Comparison of ENCODE assay signal across 1 cellular context in the genomic region with DNA sequence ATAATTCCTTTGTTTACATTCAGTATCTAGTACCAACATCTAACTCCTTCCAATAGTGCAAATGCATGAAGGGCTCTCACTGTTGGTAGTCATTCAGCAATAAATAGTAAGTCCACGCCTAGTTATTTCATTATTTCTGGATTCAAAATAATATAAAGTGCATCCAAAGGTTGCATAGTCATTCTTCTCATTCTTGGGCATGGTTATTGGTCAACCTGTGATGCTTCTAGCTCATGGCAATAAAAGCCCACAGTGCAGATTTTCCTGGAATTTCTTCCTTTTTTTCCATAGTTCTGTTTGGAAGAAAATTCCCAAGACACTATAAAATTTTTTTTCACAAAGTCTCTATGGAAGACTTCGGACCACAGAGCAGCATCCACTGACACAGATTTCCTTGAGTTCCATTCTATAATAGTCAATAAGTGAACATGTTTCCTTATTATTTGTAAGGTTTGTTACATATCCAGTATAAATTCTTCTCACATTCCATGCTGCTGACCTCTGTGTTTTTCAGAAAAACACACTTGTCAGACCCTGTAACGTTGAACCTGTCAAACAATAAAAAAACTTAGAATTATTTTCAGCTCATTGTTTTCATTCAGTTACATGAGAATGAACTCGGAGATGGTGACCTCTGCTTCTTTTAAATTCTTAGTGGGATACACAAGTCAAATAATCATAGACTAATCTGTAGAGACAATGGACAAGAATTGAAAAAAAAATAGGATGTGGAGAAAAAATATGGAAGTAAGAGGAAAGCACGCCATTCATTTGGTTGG.
TF ChIP-seq lines count a peak whose summit lies in the region.

No MANE protein-coding gene starts in this region.

TF ChIP-seq in K562, 482 proteins besides CTCF, POLR2A, EP300 and RAD21:
- no peak for TF ChIP-seq ZNF518B (CRISPR knock-in tag; IDR thresholded peaks at IDR 0.05)
- TF ChIP-seq GTF2E2 (tag; IDR thresholded peaks at IDR 0.05): peak; percentile 43; the same call in 1 of the 2 replicates
- TF ChIP-seq STAG1 (CRISPR knock-in tag; IDR thresholded peaks at IDR 0.05; ENCODE audit: borderline replicate concordance): no peak
- peak; percentile 59; the same call in 1 of the 2 replicates for TF ChIP-seq POLR2AphosphoS5 (IDR thresholded peaks at IDR 0.05; ENCODE audit: control insufficient read depth, insufficient read depth, low read depth, low read length)
- TF ChIP-seq POLR2B (IDR thresholded peaks at IDR 0.05; ENCODE audit: low read depth, partially characterized antibody): peak; percentile 51
- no peak for TF ChIP-seq MCM5 (IDR thresholded peaks at IDR 0.05; ENCODE audit: low read depth)
- TF ChIP-seq, protein P1, sequence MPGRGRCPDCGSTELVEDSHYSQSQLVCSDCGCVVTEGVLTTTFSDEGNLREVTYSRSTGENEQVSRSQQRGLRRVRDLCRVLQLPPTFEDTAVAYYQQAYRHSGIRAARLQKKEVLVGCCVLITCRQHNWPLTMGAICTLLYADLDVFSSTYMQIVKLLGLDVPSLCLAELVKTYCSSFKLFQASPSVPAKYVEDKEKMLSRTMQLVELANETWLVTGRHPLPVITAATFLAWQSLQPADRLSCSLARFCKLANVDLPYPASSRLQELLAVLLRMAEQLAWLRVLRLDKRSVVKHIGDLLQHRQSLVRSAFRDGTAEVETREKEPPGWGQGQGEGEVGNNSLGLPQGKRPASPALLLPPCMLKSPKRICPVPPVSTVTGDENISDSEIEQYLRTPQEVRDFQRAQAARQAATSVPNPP (IDR thresholded peaks at IDR 0.05; ENCODE audit: borderline replicate concordance, insufficient read depth, insufficient read length): no peak
- peak; percentile 78; the same call in 1 of the 2 replicates for TF ChIP-seq ZBED1 (IDR thresholded peaks at IDR 0.05)
- TF ChIP-seq YY1 (IDR thresholded peaks at IDR 0.05; ENCODE audit: borderline replicate concordance in 1 of 3, control insufficient read depth in 1 of 3, extremely low read depth in 1 of 3, insufficient read depth in 3 of 3, insufficient read length in 1 of 3, insufficient replicate concordance in 2 of 3, low read depth in 1 of 3, low read length in 2 of 3): no peak
- peak in 1 of 2 experiments; percentile 20; a peak in 1 of 4 replicates for TF ChIP-seq SIN3A (IDR thresholded peaks at IDR 0.05; ENCODE audit: borderline replicate concordance in 2 of 2, control insufficient read depth in 1 of 2, low read depth in 2 of 2, low read length in 2 of 2)
- no peak for TF ChIP-seq TCF3 (CRISPR knock-in tag; IDR thresholded peaks at IDR 0.05)
- peak; percentile 0; the same call in 1 of the 2 replicates for TF ChIP-seq SUPT5H (IDR thresholded peaks at IDR 0.05)
- TF ChIP-seq, protein P2, sequence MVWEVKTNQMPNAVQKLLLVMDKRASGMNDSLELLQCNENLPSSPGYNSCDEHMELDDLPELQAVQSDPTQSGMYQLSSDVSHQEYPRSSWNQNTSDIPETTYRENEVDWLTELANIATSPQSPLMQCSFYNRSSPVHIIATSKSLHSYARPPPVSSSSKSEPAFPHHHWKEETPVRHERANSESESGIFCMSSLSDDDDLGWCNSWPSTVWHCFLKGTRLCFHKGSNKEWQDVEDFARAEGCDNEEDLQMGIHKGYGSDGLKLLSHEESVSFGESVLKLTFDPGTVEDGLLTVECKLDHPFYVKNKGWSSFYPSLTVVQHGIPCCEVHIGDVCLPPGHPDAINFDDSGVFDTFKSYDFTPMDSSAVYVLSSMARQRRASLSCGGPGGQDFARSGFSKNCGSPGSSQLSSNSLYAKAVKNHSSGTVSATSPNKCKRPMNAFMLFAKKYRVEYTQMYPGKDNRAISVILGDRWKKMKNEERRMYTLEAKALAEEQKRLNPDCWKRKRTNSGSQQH (CRISPR knock-in tag; IDR thresholded peaks at IDR 0.05): 0 out of 2 replicates have a peak, but pooled peaks have one; percentile 37
- no peak for TF ChIP-seq ZNF12 (CRISPR knock-in tag; IDR thresholded peaks at IDR 0.05)
- TF ChIP-seq FOXJ2 (tag; IDR thresholded peaks at IDR 0.05): no peak
- TF ChIP-seq NFRKB (IDR thresholded peaks at IDR 0.05; ENCODE audit: low read depth): no peak
TF ChIP-seq in K562: peak in this region for 7.
